In genomic region chr11:118915941-118916841, GRCh38 we compare ENCODE assay signal across 7 cellular contexts. TPM values are rescaled to one million over a fixed set of nuclear protein-coding genes. Genes with fewer than 3 reads are reported as not detected.
A peak's percentile ranks its signal among the peaks of the same experiment; 100 is the strongest.
DNase-seq lines count a peak whose midpoint lies in the region; ATAC-seq and TF ChIP-seq lines count a peak whose summit lies in the region.

No MANE protein-coding gene starts in this region.

- H3K9ac ChIP-seq in IMR-90 (ENCODE audit: low read depth, low read length) (peak overlapping the region; percentile 58), stomach smooth muscle (ENCODE audit: low read length in 2 of 2) (peak overlapping the region; percentile 69 to 80), Karpas-422 (ENCODE audit: low read length) (no peak overlapping the region)

- H3K27me3 ChIP-seq in IMR-90 (ENCODE audit: control insufficient read depth, insufficient read depth, low read length) (no peaks in the 10 kb centered on the region), ascending aorta (no peaks in the 10 kb centered on the region), layer of hippocampus (ENCODE audit: control insufficient read depth, insufficient read depth, low read length) (no peaks in the 10 kb centered on the region), stomach smooth muscle (ENCODE audit: control insufficient read depth in 1 of 2, insufficient read depth in 2 of 2, low read length in 2 of 2) (no peaks in the 10 kb centered on the region), Karpas-422 (ENCODE audit: low read length) (no peaks in the 10 kb centered on the region)

- peak overlapping the region; percentile 17; the same call in 1 of the 2 replicates for H2BK20ac ChIP-seq in IMR-90 (ENCODE audit: low read depth, low read length)

- no peak for ATAC-seq in IMR-90 (ENCODE audit: low read depth)
- ATAC-seq in GM19397 (IDR thresholded peaks at IDR 0.05; ENCODE audit: unreplicated experiment): no peak

- peak overlapping the region; percentile 42 for H4K91ac ChIP-seq in IMR-90 (ENCODE audit: insufficient read depth, low read depth, low read length)

- H2BK120ac ChIP-seq in IMR-90 (ENCODE audit: low read depth, low read length): peak overlapping the region; percentile 65

- H3K4me2 ChIP-seq in IMR-90 (ENCODE audit: low read depth, low read length) (peak overlapping the region; percentile 57), Karpas-422 (ENCODE audit: low read depth, low read length, poor library complexity, severe bottlenecking) (no peak overlapping the region)

- peak overlapping the region; percentile 64 for H3K23ac ChIP-seq in IMR-90 (ENCODE audit: low read depth, low read length)

- H2BK15ac ChIP-seq in IMR-90 (ENCODE audit: low read depth, low read length): no peak overlapping the region

- H3K9me3 ChIP-seq in IMR-90 (ENCODE audit: control insufficient read depth, insufficient read depth, low read length) (no peaks in the 10 kb centered on the region), ascending aorta (no peaks in the 10 kb centered on the region), stomach smooth muscle (ENCODE audit: control insufficient read depth in 2 of 2, low read length in 2 of 2) (no peaks in the 10 kb centered on the region), Karpas-422 (ENCODE audit: low read length) (no peaks in the 10 kb centered on the region)

- WGBS in IMR-90 (ENCODE audit: extremely low coverage in 2 of 2, insufficient read length in 1 of 2), 2 experiments: 86% methylated on average over 6 of the region's 10 CpGs; no CpG with 5 or more reads in 1 of the 2 experiments

- TF ChIP-seq POLR2A in IMR-90 (IDR thresholded peaks at IDR 0.05; ENCODE audit: low read depth, low read length): no peak

- H2AFZ ChIP-seq in IMR-90 (replicated peaks; ENCODE audit: low read length, poor library complexity) (no peak overlapping the region), Karpas-422 (ENCODE audit: low read length) (no peak overlapping the region)

- H2BK5ac ChIP-seq in IMR-90 (ENCODE audit: low read depth, low read length, poor library complexity, severe bottlenecking): peak overlapping the region; percentile 96

- CTCF ChIA-PET in IMR-90 (lab: Yijun Ruan, JAX): no interaction called here

- POLR2A ChIA-PET in IMR-90 (lab: Charles Lee; ENCODE audit: unreplicated experiment): no interaction called here

- H3K18ac ChIP-seq in IMR-90 (ENCODE audit: low read depth, low read length): peak overlapping the region; percentile 38

- no peaks in the 10 kb centered on the region for H3K9me2 ChIP-seq in Karpas-422 (replicated peaks; ENCODE audit: insufficient read depth, low read length)

- H3K9me1 ChIP-seq in IMR-90 (ENCODE audit: insufficient read depth, low read length): peaks cover 10% of the 10 kb centered on the region; the same call in 1 of the 2 replicates

- peak overlapping the region; percentile 57 to 78; a peak in 3 of 4 replicates for H4K8ac ChIP-seq in IMR-90 (ENCODE audit: low read depth in 2 of 2, low read length in 2 of 2)

- H3K27ac ChIP-seq in IMR-90 (ENCODE audit: insufficient read depth, low read length) (peak overlapping the region; percentile 91), ascending aorta (peak overlapping the region; percentile 97), layer of hippocampus (ENCODE audit: low read depth, low read length) (peak overlapping the region; percentile 79), stomach smooth muscle (ENCODE audit: low read length) (peak overlapping the region; percentile 95), Karpas-422 (ENCODE audit: low read length) (no peak overlapping the region)

- TF ChIP-seq RAD21 in IMR-90 (IDR thresholded peaks at IDR 0.05; ENCODE audit: low read length): no peak

- intact Hi-C loops in IMR-90 (cut with micrococcal nuclease) (no loop called here), ascending aorta (cut with DNase I) (no loop called here)

- TF ChIP-seq CTCF in IMR-90 (conservative IDR thresholded peaks at IDR 0.05; ENCODE audit: low read depth, low read length) (no peak), ascending aorta (IDR thresholded peaks at IDR 0.05) (no peak)

- H3K4me3 ChIP-seq in IMR-90 (ENCODE audit: insufficient read depth, low read depth, low read length) (no peak overlapping the region), ascending aorta (peak overlapping the region; percentile 7 to 98), stomach smooth muscle (ENCODE audit: low read length in 2 of 2) (peak overlapping the region; percentile 33 to 61), Karpas-422 (ENCODE audit: low read length) (no peak overlapping the region)

- H3K4ac ChIP-seq in IMR-90 (ENCODE audit: low read depth, low read length): peak overlapping the region; percentile 94

- H3K36me3 ChIP-seq in IMR-90 (ENCODE audit: control insufficient read depth, insufficient read depth, low read length): no peaks in the 10 kb centered on the region
- H3K36me3 ChIP-seq in ascending aorta: no peaks in the 10 kb centered on the region
- peaks cover 0 to 2% of the 10 kb centered on the region in 2 donors for H3K36me3 ChIP-seq in stomach smooth muscle (ENCODE audit: control insufficient read depth in 2 of 2, insufficient read depth in 2 of 2, low read length in 2 of 2)
- no peaks in the 10 kb centered on the region for H3K36me3 ChIP-seq in Karpas-422 (ENCODE audit: insufficient read depth, low read length)

- no TSS peak for BruUV-seq in IMR-90 (replicated peaks; lab: Mats Ljungman, UMichigan)

- H4K20me1 ChIP-seq in IMR-90 (ENCODE audit: insufficient read depth, low read length): peaks cover 49% of the 10 kb centered on the region
- H4K20me1 ChIP-seq in Karpas-422 (ENCODE audit: insufficient read depth, low read depth, low read length): no peaks in the 10 kb centered on the region

- peak overlapping the region; percentile 74 for H2AK5ac ChIP-seq in IMR-90 (ENCODE audit: low read depth, low read length)

- DNase-seq in IMR-90: no peak
- no peak for DNase-seq in ascending aorta (ENCODE audit: low spot score in 2 of 2)
- no peak for DNase-seq in GDM1 (lab: John Stamatoyannopoulos, UW)
- DNase-seq in Karpas-422: no peak

- in situ Hi-C loops in IMR-90 (cut with MboI; ENCODE audit: low sequenced_read_pairs): no loop called here

- H3K14ac ChIP-seq in IMR-90 (replicated peaks; ENCODE audit: low read depth, low read length): peak overlapping the region; percentile 82

- H3K4me1 ChIP-seq in IMR-90 (ENCODE audit: control insufficient read depth, insufficient read depth, low read length) (peaks cover 73% of the 10 kb centered on the region), ascending aorta (peaks cover 77 to 94% of the 10 kb centered on the region in 2 donors), stomach smooth muscle (ENCODE audit: control insufficient read depth, insufficient read depth, low read length) (peaks cover 98% of the 10 kb centered on the region), Karpas-422 (ENCODE audit: low read length) (peaks cover 34% of the 10 kb centered on the region)

- H3K79me1 ChIP-seq in IMR-90 (ENCODE audit: low read depth in 1 of 2, low read length in 2 of 2): peaks cover 14 to 79% of the 10 kb centered on the region in 2 experiments; a peak in 3 of 4 replicates

- H2AK9ac ChIP-seq in IMR-90 (replicated peaks; ENCODE audit: low read depth, low read length, poor library complexity): peak overlapping the region; percentile 82

- peak overlapping the region; percentile 73 for H4K5ac ChIP-seq in IMR-90 (ENCODE audit: low read depth, low read length)

- peak overlapping the region; percentile 35; the same call in 1 of the 2 replicates for H3K56ac ChIP-seq in IMR-90 (ENCODE audit: extremely low read depth, insufficient read depth, low read length)

- dilution Hi-C loops in IMR-90 (cut with HindIII; ENCODE audit: low sequenced_read_pairs, unreplicated experiment): no loop called here

- no peaks in the 10 kb centered on the region for H3K79me2 ChIP-seq in Karpas-422 (ENCODE audit: low read length)

TF ChIP-seq in IMR-90, 13 proteins besides CTCF, POLR2A, EP300 and RAD21 (continues in another document):
- no peak for TF ChIP-seq USF2 (IDR thresholded peaks at IDR 0.05; ENCODE audit: low read depth, low read length)

RNA-seq across cellular contexts. Expression of gene BCL9L, which starts 9.5 kb away (rescaled TPM):
- total RNA-seq in IMR-90 (2012; rRNA removed): 1.7 and 2.3 TPM in 2 replicates
- 17.0 and 21.5 TPM in 2 replicates for polyA plus RNA-seq in IMR-90 (2012; rRNA removed)
- 11.8 and 20.1 TPM in 2 replicates for polyA plus RNA-seq in IMR-90 (2012; cell fraction: cytosol; rRNA removed)
- 30.5 and 55.8 TPM in 2 replicates for polyA plus RNA-seq in IMR-90 (2012; cell fraction: nucleus; rRNA removed; ENCODE audit: low replicate concordance)
- 46.5 TPM for total RNA-seq in ascending aorta
- 0.18 and 0.56 TPM in 2 replicates for total RNA-seq in Karpas-422 (2014; rRNA removed; shearing (Covaris generic); ENCODE audit: low replicate concordance)

RNA-seq across cellular contexts. Expression of gene CXCR5, which starts 32.5 kb away (rescaled TPM):
- total RNA-seq in IMR-90 (2012; rRNA removed) (not detected in 2 replicates), ascending aorta (not detected)
- polyA plus RNA-seq in IMR-90 (2012; rRNA removed): not detected in 2 replicates
- polyA plus RNA-seq in IMR-90 (2012; cell fraction: cytosol; rRNA removed): not detected in 2 replicates
- 0.02 TPM in 1 of 2 replicates, not detected in the other for polyA plus RNA-seq in IMR-90 (2012; cell fraction: nucleus; rRNA removed; ENCODE audit: low replicate concordance)
- 0.71 and 1.2 TPM in 2 replicates for total RNA-seq in Karpas-422 (2014; rRNA removed; shearing (Covaris generic); ENCODE audit: low replicate concordance)

RNA-seq across cellular contexts. Expression of gene UPK2, which starts 39.9 kb away (rescaled TPM):
- total RNA-seq in IMR-90 (2012; rRNA removed) (not detected in 2 replicates), ascending aorta (not detected)
- 0.26 and 0.39 TPM in 2 replicates for polyA plus RNA-seq in IMR-90 (2012; rRNA removed)
- polyA plus RNA-seq in IMR-90 (2012; cell fraction: cytosol; rRNA removed): 0.47 TPM in 1 of 2 replicates, not detected in the other
- polyA plus RNA-seq in IMR-90 (2012; cell fraction: nucleus; rRNA removed; ENCODE audit: low replicate concordance): 0.24 and 0.25 TPM in 2 replicates
- not detected in 2 replicates for total RNA-seq in Karpas-422 (2014; rRNA removed; shearing (Covaris generic); ENCODE audit: low replicate concordance)

RNA-seq across cellular contexts. Expression of gene FOXR1, which starts 55.4 kb away (rescaled TPM):
- total RNA-seq in IMR-90 (2012; rRNA removed) (not detected in 2 replicates), ascending aorta (not detected)
- not detected in 2 replicates for polyA plus RNA-seq in IMR-90 (2012; rRNA removed)
- not detected in 2 replicates for polyA plus RNA-seq in IMR-90 (2012; cell fraction: cytosol; rRNA removed)
- not detected in 2 replicates for polyA plus RNA-seq in IMR-90 (2012; cell fraction: nucleus; rRNA removed; ENCODE audit: low replicate concordance)
- not detected in 2 replicates for total RNA-seq in Karpas-422 (2014; rRNA removed; shearing (Covaris generic); ENCODE audit: low replicate concordance)

Comparison
In these comparisons a context has a peak if more than half of its experiments do, and no peak if none do; other contexts are left out.
1. H3K4me3 ChIP-seq: peak in ascending aorta (2 of 2) and stomach smooth muscle (2 of 2); none in IMR-90 (single experiment) and Karpas-422 (single experiment).
2. RNA of gene BCL9L, which starts 9.5 kb away (total RNA-seq): 46.5 TPM in ascending aorta (single experiment); 1.7 to 2.3 TPM in IMR-90 and 0.18 to 0.56 TPM in Karpas-422; every median in the first group is over 10 times any median in the second.